1 cellular context compared by ENCODE assay signal in the genomic region with DNA sequence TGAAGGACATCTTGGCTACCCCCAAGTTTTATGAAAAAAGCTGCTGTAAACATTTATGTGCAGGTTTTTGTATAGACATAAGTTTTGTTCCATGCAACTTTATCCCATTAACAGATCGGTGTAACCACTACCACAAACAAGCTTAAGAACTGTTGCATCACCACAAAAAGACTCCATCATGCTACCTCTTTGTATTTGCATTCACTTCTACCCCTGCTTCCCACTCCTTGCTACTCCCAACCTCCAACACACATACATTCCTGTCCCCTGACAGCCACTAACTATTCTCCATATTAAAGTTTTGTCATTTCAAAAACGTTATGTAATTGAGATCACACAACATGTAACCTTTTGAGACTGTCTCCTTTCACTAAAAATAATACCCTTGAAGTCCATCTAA.
TF ChIP-seq lines count a peak whose summit lies in the region.

No MANE protein-coding gene starts in this region.

TF ChIP-seq in H1, 55 proteins besides CTCF, POLR2A, EP300 and RAD21:
- TF ChIP-seq CEBPB (IDR thresholded peaks at IDR 0.05; ENCODE audit: low read depth, low read length) (peak; percentile 48; the same call in 1 of the 2 replicates), EZH2 (IDR thresholded peaks at IDR 0.05; ENCODE audit: low read depth, low read length, severe bottlenecking) (no peak)
TF ChIP-seq in H1: peak in this region for 1.
